Comparison of ENCODE assay signal across 10 cellular contexts in the genomic region with DNA sequence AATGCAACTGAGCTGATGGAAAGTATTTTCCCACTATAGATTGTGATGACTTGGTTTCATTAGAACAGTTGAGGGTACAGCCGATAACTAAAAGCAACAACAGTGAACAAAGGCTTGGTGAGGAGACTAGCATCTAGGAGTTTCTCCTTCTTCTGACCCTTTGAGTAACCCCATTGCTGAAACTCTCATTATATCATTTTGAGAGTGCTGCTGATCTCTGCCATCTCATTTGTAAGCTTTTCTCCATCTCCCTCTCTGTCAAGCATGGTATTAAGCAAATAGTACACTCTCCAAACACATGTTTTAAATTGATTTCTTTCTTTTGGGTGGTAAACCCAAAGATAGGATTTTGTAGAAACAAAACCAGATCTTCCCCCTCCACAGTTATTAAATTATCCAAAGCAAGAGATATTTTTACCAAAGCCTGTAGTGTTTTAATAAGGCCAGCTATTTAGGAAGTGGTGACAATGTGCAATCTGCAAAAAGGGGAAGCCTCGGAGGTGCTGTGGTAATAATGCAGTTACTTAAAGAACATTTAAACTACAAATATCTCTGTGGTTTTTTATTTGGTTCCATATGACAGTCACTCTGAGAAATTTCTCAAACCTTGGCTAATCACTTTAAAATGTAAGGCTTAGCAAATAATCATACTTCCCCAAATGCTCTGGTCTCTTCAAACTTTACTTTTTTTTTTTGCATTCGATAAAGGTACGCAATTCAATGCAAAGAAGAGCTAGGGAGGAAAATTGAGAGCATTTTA.
DNase-seq lines count a peak whose midpoint lies in the region; ATAC-seq, FAIRE-seq and TF ChIP-seq lines count a peak whose summit lies in the region.
"Had no signal": no experiment of that assay in that cellular context is flagged by ENCODE, and none has a peak within 500 bp of the region (broad histone marks: within the 10 kb centered on the region; RNA-seq: fewer than 3 reads in every experiment).

No MANE protein-coding gene starts in this region.

- H3K4me1 Mint-ChIP-seq in IgD-negative memory B cell: peaks cover 35 to 43% (median 38%) of the 10 kb centered on the region in 3 donors
- H3K4me1 Mint-ChIP-seq: activated naive CD4-positive, alpha-beta T cell treated with anti-CD3 and anti-CD28 coated beads, Interleukin-2, amount 50 U/mL, for 24 hours had no signal

- WGBS in gastroesophageal sphincter (ENCODE audit: low coverage in 1 of 2), 2 donors: 87 to 88% methylated on average over 4 of the region's 4 CpGs
- 74 to 78% (median 75%) methylated on average over 4 of the region's 4 CpGs for WGBS in small intestine, 3 donors
- 88% methylated on average over 4 of the region's 4 CpGs for WGBS in hepatocyte (ENCODE audit: low lambda C conversion rate, missing lambda C conversion rate)

- H3K27ac Mint-ChIP-seq in IgD-negative memory B cell: peak overlapping the region in 2 of 3 donors; percentile 1 to 32
- H3K27ac Mint-ChIP-seq: activated naive CD4-positive, alpha-beta T cell treated with anti-CD3 and anti-CD28 coated beads, Interleukin-2, amount 50 U/mL, for 24 hours had no signal

- TF ChIP-seq POLR2A in GM12891 (IDR thresholded peaks at IDR 0.05; ENCODE audit: low read depth, low read length): no peak
- TF ChIP-seq POLR2A in gastroesophageal sphincter (IDR thresholded peaks at IDR 0.05): no peak

- H3K9me3 ChIP-seq in gastroesophageal sphincter (peaks cover 0 to 4% (median 0%) of the 10 kb centered on the region in 3 donors), small intestine (ENCODE audit: control insufficient read depth, low read depth) (no peaks in the 10 kb centered on the region), A673 (ENCODE audit: low read depth, low read length, poor library complexity, severe bottlenecking) (no peaks in the 10 kb centered on the region), hepatocyte (ENCODE audit: low read depth) (no peaks in the 10 kb centered on the region)

- no TSS peak for BruUV-seq in A673 (replicated peaks; lab: Mats Ljungman, UMichigan)

- H3K36me3 ChIP-seq in gastroesophageal sphincter: no peaks in the 10 kb centered on the region
- no peaks in the 10 kb centered on the region for H3K36me3 ChIP-seq in small intestine (ENCODE audit: control insufficient read depth in 2 of 2, insufficient read depth in 2 of 2, low read length in 2 of 2)
- no peaks in the 10 kb centered on the region for H3K36me3 ChIP-seq in A673 (ENCODE audit: insufficient read depth, low read length, poor library complexity, severe bottlenecking)
- H3K36me3 ChIP-seq in hepatocyte (replicated peaks; ENCODE audit: insufficient read depth, low read depth): no peaks in the 10 kb centered on the region

- peaks cover 3% of the 10 kb centered on the region for H3K36me3 Mint-ChIP-seq in IgD-negative memory B cell
- H3K36me3 Mint-ChIP-seq: activated naive CD4-positive, alpha-beta T cell treated with anti-CD3 and anti-CD28 coated beads, Interleukin-2, amount 50 U/mL, for 24 hours had no signal

- peaks cover under 1 to 4% (median 3%) of the 10 kb centered on the region in 3 donors for H3K9me3 Mint-ChIP-seq in IgD-negative memory B cell
- H3K9me3 Mint-ChIP-seq: activated naive CD4-positive, alpha-beta T cell treated with anti-CD3 and anti-CD28 coated beads, Interleukin-2, amount 50 U/mL, for 24 hours had no signal

- H4K20me1 ChIP-seq in hepatocyte (ENCODE audit: insufficient read depth, poor library complexity, severe bottlenecking): no peaks in the 10 kb centered on the region

- no peak for TF ChIP-seq EP300 in gastroesophageal sphincter (IDR thresholded peaks at IDR 0.05)

- POLR2A ChIA-PET in A673 (lab: Charles Lee; ENCODE audit: low non-redundant PET): no interaction called here

- no peak overlapping the region for H3K4me3 ChIP-seq in gastroesophageal sphincter
- no peak overlapping the region for H3K4me3 ChIP-seq in small intestine (ENCODE audit: low read depth in 1 of 2, low read length in 2 of 2)
- H3K4me3 ChIP-seq in A673 (ENCODE audit: low read depth, low read length, poor library complexity, severe bottlenecking): no peak overlapping the region
- no peak overlapping the region for H3K4me3 ChIP-seq in hepatocyte

- CTCF ChIA-PET in A673 (lab: Charles Lee): no interaction called here

- H3K27me3 Mint-ChIP-seq in IgD-negative memory B cell: peaks cover 2% of the 10 kb centered on the region
- H3K27me3 Mint-ChIP-seq: activated naive CD4-positive, alpha-beta T cell treated with anti-CD3 and anti-CD28 coated beads, Interleukin-2, amount 50 U/mL, for 24 hours had no signal

- no peaks in the 10 kb centered on the region for H3K9me2 ChIP-seq in hepatocyte (replicated peaks; ENCODE audit: insufficient read depth)

- H3K4me3 Mint-ChIP-seq in IgD-negative memory B cell: peak overlapping the region; percentile 31 to 79 (median 70)
- H3K4me3 Mint-ChIP-seq: activated naive CD4-positive, alpha-beta T cell treated with anti-CD3 and anti-CD28 coated beads, Interleukin-2, amount 50 U/mL, for 24 hours; neural crest cell had no signal

- H2AFZ ChIP-seq in hepatocyte: no peak overlapping the region

- ATAC-seq in GM21723 (IDR thresholded peaks at IDR 0.05; ENCODE audit: unreplicated experiment) (peak; percentile 84), gastroesophageal sphincter (peak; percentile 43)

- H3K4me2 ChIP-seq in hepatocyte: no peak overlapping the region

- TF ChIP-seq CTCF in gastroesophageal sphincter (IDR thresholded peaks at IDR 0.05): no peak
- TF ChIP-seq CTCF in A673 (conservative IDR thresholded peaks at IDR 0.05; ENCODE audit: low read depth, low read length): no peak
- TF ChIP-seq CTCF in hepatocyte (IDR thresholded peaks at IDR 0.05; ENCODE audit: poor library complexity): no peak

- H3K27me3 ChIP-seq in gastroesophageal sphincter (no peaks in the 10 kb centered on the region), small intestine (ENCODE audit: control insufficient read depth in 2 of 2, insufficient read depth in 2 of 2, low read length in 2 of 2) (no peaks in the 10 kb centered on the region), A673 (replicated peaks; ENCODE audit: insufficient read depth, low read depth, low read length, poor library complexity) (no peaks in the 10 kb centered on the region), hepatocyte (no peaks in the 10 kb centered on the region)

- FAIRE-seq in GM12891 (lab: Jason Lieb, UNC): no peak
- no peak for FAIRE-seq in small intestine (lab: Jason Lieb, UNC)

- peaks cover 0 to 7% (median 0%) of the 10 kb centered on the region in 3 donors for H3K4me1 ChIP-seq in gastroesophageal sphincter
- no peaks in the 10 kb centered on the region for H3K4me1 ChIP-seq in small intestine (ENCODE audit: control insufficient read depth in 2 of 2, insufficient read depth in 1 of 2, low read depth in 1 of 2, low read length in 1 of 2)
- H3K4me1 ChIP-seq in A673 (ENCODE audit: insufficient read depth, low read length, poor library complexity, severe bottlenecking): no peaks in the 10 kb centered on the region
- H3K4me1 ChIP-seq in hepatocyte (ENCODE audit: insufficient read depth): no peaks in the 10 kb centered on the region

- DNase-seq in GM12891 (ENCODE audit: insufficient read length, low spot score): no peak
- no peak for DNase-seq in DMS79 (lab: John Stamatoyannopoulos, UW)
- DNase-seq in small intestine: no peak
- DNase-seq in A673 (ENCODE audit: low spot score): no peak
- DNase-seq in hepatocyte (ENCODE audit: low spot score): no peak

- H3K79me2 ChIP-seq in hepatocyte: no peaks in the 10 kb centered on the region

- intact Hi-C loops in A673 (cut with micrococcal nuclease; ENCODE audit: unreplicated experiment): no loop called here

- no peak overlapping the region for H3K27ac ChIP-seq in gastroesophageal sphincter
- no peak overlapping the region for H3K27ac ChIP-seq in small intestine (ENCODE audit: low read depth in 1 of 2, low read length in 1 of 2)
- H3K27ac ChIP-seq in A673 (ENCODE audit: low read depth, low read length, poor library complexity, severe bottlenecking): no peak overlapping the region
- H3K27ac ChIP-seq in hepatocyte: no peak overlapping the region

TF ChIP-seq in GM12891, 5 proteins besides CTCF, POLR2A, EP300 and RAD21:
- TF ChIP-seq POLR2AphosphoS5 (IDR thresholded peaks at IDR 0.05; ENCODE audit: low read depth, low read length): no peak
- peak; percentile 95 for TF ChIP-seq SPI1 (IDR thresholded peaks at IDR 0.05; ENCODE audit: low read depth, low read length)
- no peak for TF ChIP-seq POU2F2 (IDR thresholded peaks at IDR 0.05; ENCODE audit: low read depth, low read length)
